Comparison of ENCODE assay signal across 11 cellular contexts in genomic region chr6:44494011-44494501, GRCh38.
A peak's percentile ranks its signal among the peaks of the same experiment; 100 is the strongest.
DNase-seq lines count a peak whose midpoint lies in the region; ATAC-seq, FAIRE-seq and TF ChIP-seq lines count a peak whose summit lies in the region.
"Had no signal": no experiment of that assay in that cellular context is flagged by ENCODE, and none has a peak within 500 bp of the region (broad histone marks: within the 10 kb centered on the region; RNA-seq: fewer than 3 reads in every experiment).

No MANE protein-coding gene starts in this region.

- no peak for TF ChIP-seq EP300 in stomach (IDR thresholded peaks at IDR 0.05)

- H3K9ac ChIP-seq in PC-3 (ENCODE audit: low read length) (peak overlapping the region; percentile 59), endodermal cell (ENCODE audit: extremely low read depth, low read length, poor library complexity, severe bottlenecking) (no peak overlapping the region)

- TF ChIP-seq POLR2A in stomach (IDR thresholded peaks at IDR 0.05), result no peak

- peaks cover 4% of the 10 kb centered on the region for H3K27me3 Mint-ChIP-seq in endodermal cell (ENCODE audit: insufficient read depth)

- intact Hi-C loops in PC-3 (cut with micrococcal nuclease), result loop anchor here (1.0 to 5.0 kb wide), 2 partner anchors 19 to 53 kb away; no protein-coding TSS in a partner anchor
- intact Hi-C loops in pancreas (cut with DNase I), result no loop called here
- intact Hi-C loops in stomach (cut with DNase I; ENCODE audit: low total_unique reads), result no loop called here

- peak overlapping the region; percentile 53 for H3K4me2 ChIP-seq in PC-3 (ENCODE audit: low read length)

- no peaks in the 10 kb centered on the region for H3K36me3 Mint-ChIP-seq in endodermal cell (ENCODE audit: low read depth)

- BruUV-seq in PC-3 (replicated peaks; lab: Mats Ljungman, UMichigan), result no TSS peak

- WGBS in endodermal cell (ENCODE audit: insufficient coverage in 1 of 2, insufficient read length in 1 of 2), 2 experiments, result 83 to 86% methylated on average over 3 to 7 of the region's 7 CpGs
- WGBS in pancreas, 2 donors, result 48 to 53% methylated on average over 7 of the region's 7 CpGs
- 48 to 71% (median 55%) methylated on average over 7 of the region's 7 CpGs for WGBS in stomach, 5 donors

- no peak overlapping the region for H3K27ac Mint-ChIP-seq in endodermal cell
- H3K27ac Mint-ChIP-seq: activated B cell treated with CpG ODN at 0.5 μM for 24 hours had no signal

- H3K4me3 Mint-ChIP-seq in endodermal cell, result no peak overlapping the region
- H3K4me3 Mint-ChIP-seq: activated B cell treated with CpG ODN at 0.5 μM for 24 hours had no signal

- peak; percentile 95 for DNase-seq in PC-3
- no peak for DNase-seq in endodermal cell
- no peak for DNase-seq in pancreas
- DNase-seq in cortex of kidney (lab: John Stamatoyannopoulos, UW), result no peak
- DNase-seq in activated naive CD4-positive, alpha-beta T cell treated with anti-CD3 and anti-CD28 coated beads, Interleukin-2, amount 50 U/mL, for 16 hours, result no peak
- no peak for DNase-seq in stomach
- no peak for DNase-seq in NCI-H2171 treated with DMSO at 0.1 percent for 48 hours (lab: John Stamatoyannopoulos, UW)
- DNase-seq: activated B cell treated with CpG ODN at 0.5 μM for 24 hours, NCI-H510A had no signal

- H2AFZ ChIP-seq in PC-3 (ENCODE audit: low read length), result peak overlapping the region; percentile 66

- H4K20me1 ChIP-seq in PC-3 (ENCODE audit: low read length), result no peaks in the 10 kb centered on the region

- CTCF ChIA-PET in PC-3 (lab: Charles Lee), result interaction anchor here (0.5 to 1.0 kb wide), 2 partner anchors 18 to 66 kb away, joined by 8 to 10 read pairs; no protein-coding TSS in a partner anchor

- H3K4me1 ChIP-seq in PC-3 (ENCODE audit: insufficient read depth, low read length) (peaks cover 45% of the 10 kb centered on the region), endodermal cell (ENCODE audit: control insufficient read depth, insufficient read depth, low read length) (no peaks in the 10 kb centered on the region), pancreas (peaks cover 0 to 11% (median 0%) of the 10 kb centered on the region in 3 donors), stomach (peaks cover 0 to 12% (median 5%) of the 10 kb centered on the region in 4 donors)

- peak; percentile 22 for TF ChIP-seq CTCF in GM12873 (IDR thresholded peaks at IDR 0.05; ENCODE audit: insufficient read depth, low read depth, low read length, missing control alignments)
- TF ChIP-seq CTCF in PC-3 (conservative IDR thresholded peaks at IDR 0.05; ENCODE audit: low read depth, low read length), result peak; percentile 67
- peak; percentile 36 for TF ChIP-seq CTCF in endodermal cell (conservative IDR thresholded peaks at IDR 0.05)
- TF ChIP-seq CTCF in pancreas (IDR thresholded peaks at IDR 0.05), result no peak
- no peak for TF ChIP-seq CTCF in stomach (IDR thresholded peaks at IDR 0.05)

- H3K36me3 ChIP-seq in PC-3 (ENCODE audit: low read depth, low read length), result no peaks in the 10 kb centered on the region
- H3K36me3 ChIP-seq in endodermal cell (ENCODE audit: control insufficient read depth, insufficient read depth, low read length), result no peaks in the 10 kb centered on the region
- no peaks in the 10 kb centered on the region for H3K36me3 ChIP-seq in pancreas
- H3K36me3 ChIP-seq in stomach, result no peaks in the 10 kb centered on the region

- H3K9me3 ChIP-seq in PC-3 (ENCODE audit: low read length) (no peaks in the 10 kb centered on the region), endodermal cell (ENCODE audit: control insufficient read depth, low read length) (no peaks in the 10 kb centered on the region), pancreas (no peaks in the 10 kb centered on the region), stomach (no peaks in the 10 kb centered on the region)

- no peaks in the 10 kb centered on the region for H3K9me3 Mint-ChIP-seq in endodermal cell
- H3K9me3 Mint-ChIP-seq: activated B cell treated with CpG ODN at 0.5 μM for 24 hours had no signal

- no peaks in the 10 kb centered on the region for H3K27me3 ChIP-seq in PC-3 (ENCODE audit: low read length)
- no peaks in the 10 kb centered on the region for H3K27me3 ChIP-seq in endodermal cell (ENCODE audit: control insufficient read depth, insufficient read depth, low read length, poor library complexity, severe bottlenecking)
- no peaks in the 10 kb centered on the region for H3K27me3 ChIP-seq in pancreas
- peaks cover 0 to 6% (median 0%) of the 10 kb centered on the region in 3 donors for H3K27me3 ChIP-seq in stomach

- no peak for FAIRE-seq in pancreas (lab: Jason Lieb, UNC)
- FAIRE-seq: H1 had no signal

- peak overlapping the region; percentile 84 for H3K27ac ChIP-seq in PC-3 (ENCODE audit: low read length)
- H3K27ac ChIP-seq in endodermal cell (ENCODE audit: low read depth, low read length), result no peak overlapping the region
- H3K27ac ChIP-seq in pancreas, result no peak overlapping the region
- H3K27ac ChIP-seq in stomach, result no peak overlapping the region

- H3K4me3 ChIP-seq in PC-3 (ENCODE audit: low read length) (no peak overlapping the region), endodermal cell (ENCODE audit: low read length) (no peak overlapping the region), pancreas (no peak overlapping the region), stomach (no peak overlapping the region)

- H3F3A ChIP-seq in PC-3 (ENCODE audit: low read length, unreplicated experiment), result no peaks in the 10 kb centered on the region

- POLR2A ChIA-PET in PC-3 (lab: Charles Lee; ENCODE audit: unreplicated experiment), result no interaction called here

- peaks cover 12% of the 10 kb centered on the region for H3K4me1 Mint-ChIP-seq in endodermal cell
- H3K4me1 Mint-ChIP-seq: activated B cell treated with CpG ODN at 0.5 μM for 24 hours had no signal

- ATAC-seq in PC-3 (peak; percentile 67), pancreas (peak in 3 of 4 donors; percentile 28 to 43 (median 34))

- no peaks in the 10 kb centered on the region for H3K79me2 ChIP-seq in PC-3 (ENCODE audit: low read length)

- no peaks in the 10 kb centered on the region for H3K9me2 ChIP-seq in PC-3 (replicated peaks; ENCODE audit: low read length)

Comparison
In these comparisons a context has a peak if more than half of its experiments do, and no peak if none do; other contexts are left out.
1. CTCF ChIP-seq: peak in GM12873 (single experiment), PC-3 (single experiment) and endodermal cell (single experiment); none in pancreas (0 of 4) and stomach (0 of 7).